ENCODE assay signal across 2 cellular contexts in genomic region chr7:131105294-131105802, GRCh38.
TF ChIP-seq lines count a peak whose summit lies in the region.

No MANE protein-coding gene starts in this region.

TF ChIP-seq in IMR-90, 13 proteins besides CTCF, POLR2A, EP300 and RAD21 (continued from another document):
- TF ChIP-seq RFX5 (IDR thresholded peaks at IDR 0.05; ENCODE audit: low read depth, low read length) (no peak), FOS (IDR thresholded peaks at IDR 0.05; ENCODE audit: low read depth, low read length) (no peak), SMC3 (IDR thresholded peaks at IDR 0.05; ENCODE audit: low read depth, low read length) (no peak), MXI1 (IDR thresholded peaks at IDR 0.05; ENCODE audit: borderline replicate concordance, low read depth, low read length) (no peak), RCOR1 (IDR thresholded peaks at IDR 0.05; ENCODE audit: insufficient replicate concordance, low read length) (no peak), MAZ (IDR thresholded peaks at IDR 0.05; ENCODE audit: borderline replicate concordance, low read depth, low read length) (no peak), CHD1 (IDR thresholded peaks at IDR 0.05; ENCODE audit: low read depth, low read length) (no peak; the same call in 1 of the 2 replicates)
- TF ChIP-seq, protein P1, sequence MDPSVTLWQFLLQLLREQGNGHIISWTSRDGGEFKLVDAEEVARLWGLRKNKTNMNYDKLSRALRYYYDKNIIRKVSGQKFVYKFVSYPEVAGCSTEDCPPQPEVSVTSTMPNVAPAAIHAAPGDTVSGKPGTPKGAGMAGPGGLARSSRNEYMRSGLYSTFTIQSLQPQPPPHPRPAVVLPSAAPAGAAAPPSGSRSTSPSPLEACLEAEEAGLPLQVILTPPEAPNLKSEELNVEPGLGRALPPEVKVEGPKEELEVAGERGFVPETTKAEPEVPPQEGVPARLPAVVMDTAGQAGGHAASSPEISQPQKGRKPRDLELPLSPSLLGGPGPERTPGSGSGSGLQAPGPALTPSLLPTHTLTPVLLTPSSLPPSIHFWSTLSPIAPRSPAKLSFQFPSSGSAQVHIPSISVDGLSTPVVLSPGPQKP (IDR thresholded peaks at IDR 0.05; ENCODE audit: borderline replicate concordance, low read depth, low read length): no peak

TF ChIP-seq in HepG2, 621 proteins besides CTCF, POLR2A, EP300 and RAD21 (continued from another document):
- peak; percentile 76; the same call in 1 of the 2 replicates for TF ChIP-seq ZNF652 (CRISPR knock-in tag; IDR thresholded peaks at IDR 0.05; ENCODE audit: borderline replicate concordance, low read depth)
- 0 out of 2 replicates have a peak, but pooled peaks have one; percentile 26 for TF ChIP-seq ZNF670 (CRISPR knock-in tag; IDR thresholded peaks at IDR 0.05; ENCODE audit: borderline replicate concordance)
- no peak for TF ChIP-seq ZBTB8A (CRISPR knock-in tag; IDR thresholded peaks at IDR 0.05; ENCODE audit: borderline replicate concordance, low read depth)
- TF ChIP-seq ZBTB14 (CRISPR knock-in tag; IDR thresholded peaks at IDR 0.05): peak; percentile 76
- TF ChIP-seq, protein P2, sequence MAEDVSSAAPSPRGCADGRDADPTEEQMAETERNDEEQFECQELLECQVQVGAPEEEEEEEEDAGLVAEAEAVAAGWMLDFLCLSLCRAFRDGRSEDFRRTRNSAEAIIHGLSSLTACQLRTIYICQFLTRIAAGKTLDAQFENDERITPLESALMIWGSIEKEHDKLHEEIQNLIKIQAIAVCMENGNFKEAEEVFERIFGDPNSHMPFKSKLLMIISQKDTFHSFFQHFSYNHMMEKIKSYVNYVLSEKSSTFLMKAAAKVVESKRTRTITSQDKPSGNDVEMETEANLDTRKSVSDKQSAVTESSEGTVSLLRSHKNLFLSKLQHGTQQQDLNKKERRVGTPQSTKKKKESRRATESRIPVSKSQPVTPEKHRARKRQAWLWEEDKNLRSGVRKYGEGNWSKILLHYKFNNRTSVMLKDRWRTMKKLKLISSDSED (CRISPR knock-in tag; IDR thresholded peaks at IDR 0.05): no peak
- TF ChIP-seq ZNF563 (CRISPR knock-in tag; IDR thresholded peaks at IDR 0.05): 0 out of 2 replicates have a peak, but pooled peaks have one; percentile 1
- no peak for TF ChIP-seq SIN3B (IDR thresholded peaks at IDR 0.05; ENCODE audit: low read length)
- peak; percentile 39; the same call in 1 of the 2 replicates for TF ChIP-seq KMT2A (CRISPR knock-in tag; IDR thresholded peaks at IDR 0.05)
- 0 out of 2 replicates have a peak, but pooled peaks have one; percentile 21 for TF ChIP-seq HDAC1 (CRISPR knock-in tag; IDR thresholded peaks at IDR 0.05)
- TF ChIP-seq AGO1 (IDR thresholded peaks at IDR 0.05; ENCODE audit: low read depth, low read length, poor library complexity, severe bottlenecking): peak; percentile 84
- peak; percentile 45; the same call in 1 of the 2 replicates for TF ChIP-seq KMT2B (CRISPR knock-in tag; IDR thresholded peaks at IDR 0.05)
